Comparison of ENCODE assay signal across 8 cellular contexts in genomic region chrX:149540133-149540620, GRCh38. TPM values are rescaled to one million over a fixed set of nuclear protein-coding genes. Genes with fewer than 3 reads are reported as not detected.
DNase-seq lines count a peak whose midpoint lies in the region; ATAC-seq and TF ChIP-seq lines count a peak whose summit lies in the region.

No MANE protein-coding gene starts in this region.

- H3K4me1 ChIP-seq in breast epithelium (peaks cover 0 to 4% of the 10 kb centered on the region in 2 donors), smooth muscle cell (ENCODE audit: low read depth) (no peaks in the 10 kb centered on the region)

- peak overlapping the region; percentile 80 to 93 (median 91) for H3K4me3 Mint-ChIP-seq in immature natural killer cell

- WGBS in smooth muscle cell (ENCODE audit: low lambda C conversion rate): 40% methylated on average over 1 of the region's 24 CpGs

- H3K9me3 Mint-ChIP-seq in immature natural killer cell: no peaks in the 10 kb centered on the region

- peaks cover 0 to 1% (median 0%) of the 10 kb centered on the region in 3 donors for H3K36me3 Mint-ChIP-seq in immature natural killer cell

- H3K27me3 ChIP-seq in breast epithelium: no peaks in the 10 kb centered on the region
- H3K27me3 ChIP-seq in smooth muscle cell (ENCODE audit: low read depth): no peaks in the 10 kb centered on the region

- ATAC-seq in HG02884 (IDR thresholded peaks at IDR 0.05; ENCODE audit: unreplicated experiment): peak; percentile 12
- no peak for ATAC-seq in GM18873 (IDR thresholded peaks at IDR 0.05; ENCODE audit: low FRiP score, unreplicated experiment)

- H3K27ac ChIP-seq in breast epithelium (peak overlapping the region; percentile 89 to 96), smooth muscle cell (ENCODE audit: low read depth) (peak overlapping the region; percentile 93)

- H3K4me3 ChIP-seq in GM08714 (ENCODE audit: low read length): peak overlapping the region; percentile 73; the same call in 1 of the 2 replicates
- H3K4me3 ChIP-seq in WI38 (ENCODE audit: low read depth, low read length): peak overlapping the region; percentile 76
- peak overlapping the region; percentile 56 to 74 (median 61) for H3K4me3 ChIP-seq in breast epithelium
- peak overlapping the region; percentile 50 for H3K4me3 ChIP-seq in smooth muscle cell

- H2AFZ ChIP-seq in smooth muscle cell (ENCODE audit: low read depth): no peak overlapping the region

- TF ChIP-seq CTCF in WI38 (IDR thresholded peaks at IDR 0.05; ENCODE audit: low read depth, low read length): no peak
- TF ChIP-seq CTCF in breast epithelium (IDR thresholded peaks at IDR 0.05): no peak
- no peak for TF ChIP-seq CTCF in smooth muscle cell (IDR thresholded peaks at IDR 0.05; ENCODE audit: borderline replicate concordance, insufficient read depth, poor library complexity, severe bottlenecking)

- peaks cover 16 to 17% of the 10 kb centered on the region in 2 donors for H3K4me1 Mint-ChIP-seq in immature natural killer cell

- intact Hi-C loops in breast epithelium (cut with DNase I; ENCODE audit: low total_unique reads): no loop called here

- H3K27me3 Mint-ChIP-seq in immature natural killer cell (ENCODE audit: low read depth in 3 of 3): peaks cover 8 to 10% (median 9%) of the 10 kb centered on the region in 3 donors

- peak overlapping the region; percentile 71 for H3K9ac ChIP-seq in smooth muscle cell (ENCODE audit: low read depth)

- H3K9me3 ChIP-seq in breast epithelium (no peaks in the 10 kb centered on the region), smooth muscle cell (replicated peaks; ENCODE audit: low read depth) (no peaks in the 10 kb centered on the region)

- DNase-seq in NCI-H2107 treated with DMSO at 0.1 percent for 48 hours (lab: John Stamatoyannopoulos, UW; ENCODE audit: unreplicated experiment): peak; percentile 96
- DNase-seq in breast epithelium (ENCODE audit: low spot score in 2 of 2): peak; percentile 89 to 91
- DNase-seq in immature natural killer cell: peak; percentile 84 to 91 (median 88)
- DNase-seq in smooth muscle cell (lab: John Stamatoyannopoulos, UW; ENCODE audit: unreplicated experiment): peak; percentile 78

- H3K36me3 ChIP-seq in breast epithelium: no peaks in the 10 kb centered on the region
- no peaks in the 10 kb centered on the region for H3K36me3 ChIP-seq in smooth muscle cell (ENCODE audit: low read depth)

- H3K4me2 ChIP-seq in smooth muscle cell: peak overlapping the region; percentile 82

- H3F3A ChIP-seq in smooth muscle cell (ENCODE audit: low read depth): no peaks in the 10 kb centered on the region

- H3K79me2 ChIP-seq in smooth muscle cell (ENCODE audit: low read depth): no peaks in the 10 kb centered on the region

- H3K27ac Mint-ChIP-seq in immature natural killer cell: peak overlapping the region; percentile 97 to 100 (median 99)

- no peaks in the 10 kb centered on the region for H4K20me1 ChIP-seq in smooth muscle cell (ENCODE audit: low read depth)

- no peak for TF ChIP-seq POLR2A in breast epithelium (IDR thresholded peaks at IDR 0.05)

RNA-seq across cellular contexts. Expression of gene EOLA1, which starts 0.6 kb away (rescaled TPM):
- total RNA-seq in breast epithelium: 10 to 100 TPM; 12.3 to 20.1 (median 17.7) TPM
- 10 to 100 TPM; 39.9 to 58.6 (median 45.7) TPM for polyA plus RNA-seq in immature natural killer cell
- total RNA-seq in smooth muscle cell: 9.6 and 11.7 TPM in 2 replicates
- 12.9 and 15.9 TPM in 2 replicates for polyA plus RNA-seq in smooth muscle cell

RNA-seq across cellular contexts. Expression of gene HSFX3, which starts 9.5 kb away (rescaled TPM):
- total RNA-seq in breast epithelium: not detected
- not detected for polyA plus RNA-seq in immature natural killer cell
- not detected in 2 replicates for total RNA-seq in smooth muscle cell
- not detected in 2 replicates for polyA plus RNA-seq in smooth muscle cell

RNA-seq across cellular contexts. Expression of gene IDS, which starts 35.1 kb away (rescaled TPM):
- total RNA-seq in breast epithelium (10 to 100 TPM; 61.0 to 72.0 (median 61.8) TPM), smooth muscle cell (96.8 and 111 TPM in 2 replicates)
- polyA plus RNA-seq in immature natural killer cell (100 to 1,000 TPM; 143 to 230 (median 163) TPM), smooth muscle cell (70.5 and 102 TPM in 2 replicates)

RNA-seq across cellular contexts. Expression of gene MAGEA9B, which starts 47.1 kb away (rescaled TPM):
- not detected for total RNA-seq in breast epithelium
- not detected for polyA plus RNA-seq in immature natural killer cell
- not detected in 2 replicates for total RNA-seq in smooth muscle cell
- polyA plus RNA-seq in smooth muscle cell: not detected in 2 replicates

RNA-seq across cellular contexts. Expression of gene HSFX2, which starts 54.9 kb away (rescaled TPM):
- under 1 TPM in 1 of 3 donors, not detected in 2; 0.98 TPM for total RNA-seq in breast epithelium
- polyA plus RNA-seq in immature natural killer cell: not detected
- total RNA-seq in smooth muscle cell: 0.63 TPM in 1 of 2 replicates, not detected in the other
- polyA plus RNA-seq in smooth muscle cell: 0.38 TPM in 1 of 2 replicates, not detected in the other
